In genomic region chr1:238205045-238205662, GRCh38 we compare ENCODE assay signal across 2 cellular contexts.
TF ChIP-seq lines count a peak whose summit lies in the region.

No MANE protein-coding gene starts in this region.

TF ChIP-seq in liver, 16 proteins besides CTCF, POLR2A, EP300 and RAD21:
- TF ChIP-seq, protein P1, sequence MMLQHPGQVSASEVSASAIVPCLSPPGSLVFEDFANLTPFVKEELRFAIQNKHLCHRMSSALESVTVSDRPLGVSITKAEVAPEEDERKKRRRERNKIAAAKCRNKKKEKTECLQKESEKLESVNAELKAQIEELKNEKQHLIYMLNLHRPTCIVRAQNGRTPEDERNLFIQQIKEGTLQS (IDR thresholded peaks at IDR 0.05) = no peak
- TF ChIP-seq FOXA2 (IDR thresholded peaks at IDR 0.05) (peak; percentile 62), HNF4G (IDR thresholded peaks at IDR 0.05) (peak; percentile 8), RXRA (IDR thresholded peaks at IDR 0.05) (peak in 1 of 2 donors; percentile 53), ZBTB33 (IDR thresholded peaks at IDR 0.05) (no peak), FOXA1 (IDR thresholded peaks at IDR 0.05) (peak; percentile 32), HNF4A (conservative IDR thresholded peaks at IDR 0.05) (peak; percentile 63 to 74), YY1 (IDR thresholded peaks at IDR 0.05) (peak; percentile 45), TAF1 (conservative IDR thresholded peaks at IDR 0.05) (no peak), EGR1 (IDR thresholded peaks at IDR 0.05; ENCODE audit: low read depth in 2 of 2) (no peak)

TF ChIP-seq in HepG2, 621 proteins besides CTCF, POLR2A, EP300 and RAD21:
- TF ChIP-seq, protein P2, sequence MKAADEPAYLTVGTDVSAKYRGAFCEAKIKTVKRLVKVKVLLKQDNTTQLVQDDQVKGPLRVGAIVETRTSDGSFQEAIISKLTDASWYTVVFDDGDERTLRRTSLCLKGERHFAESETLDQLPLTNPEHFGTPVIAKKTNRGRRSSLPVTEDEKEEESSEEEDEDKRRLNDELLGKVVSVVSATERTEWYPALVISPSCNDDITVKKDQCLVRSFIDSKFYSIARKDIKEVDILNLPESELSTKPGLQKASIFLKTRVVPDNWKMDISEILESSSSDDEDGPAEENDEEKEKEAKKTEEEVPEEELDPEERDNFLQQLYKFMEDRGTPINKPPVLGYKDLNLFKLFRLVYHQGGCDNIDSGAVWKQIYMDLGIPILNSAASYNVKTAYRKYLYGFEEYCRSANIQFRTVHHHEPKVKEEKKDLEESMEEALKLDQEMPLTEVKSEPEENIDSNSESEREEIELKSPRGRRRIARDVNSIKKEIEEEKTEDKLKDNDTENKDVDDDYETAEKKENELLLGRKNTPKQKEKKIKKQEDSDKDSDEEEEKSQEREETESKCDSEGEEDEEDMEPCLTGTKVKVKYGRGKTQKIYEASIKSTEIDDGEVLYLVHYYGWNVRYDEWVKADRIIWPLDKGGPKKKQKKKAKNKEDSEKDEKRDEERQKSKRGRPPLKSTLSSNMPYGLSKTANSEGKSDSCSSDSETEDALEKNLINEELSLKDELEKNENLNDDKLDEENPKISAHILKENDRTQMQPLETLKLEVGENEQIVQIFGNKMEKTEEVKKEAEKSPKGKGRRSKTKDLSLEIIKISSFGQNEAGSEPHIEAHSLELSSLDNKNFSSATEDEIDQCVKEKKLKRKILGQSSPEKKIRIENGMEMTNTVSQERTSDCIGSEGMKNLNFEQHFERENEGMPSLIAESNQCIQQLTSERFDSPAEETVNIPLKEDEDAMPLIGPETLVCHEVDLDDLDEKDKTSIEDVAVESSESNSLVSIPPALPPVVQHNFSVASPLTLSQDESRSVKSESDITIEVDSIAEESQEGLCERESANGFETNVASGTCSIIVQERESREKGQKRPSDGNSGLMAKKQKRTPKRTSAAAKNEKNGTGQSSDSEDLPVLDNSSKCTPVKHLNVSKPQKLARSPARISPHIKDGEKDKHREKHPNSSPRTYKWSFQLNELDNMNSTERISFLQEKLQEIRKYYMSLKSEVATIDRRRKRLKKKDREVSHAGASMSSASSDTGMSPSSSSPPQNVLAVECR (CRISPR knock-in tag; IDR thresholded peaks at IDR 0.05; ENCODE audit: borderline replicate concordance) = no peak
- TF ChIP-seq PHF8 (CRISPR knock-in tag; IDR thresholded peaks at IDR 0.05) (no peak), ZKSCAN5 (CRISPR knock-in tag; IDR thresholded peaks at IDR 0.05) (no peak), FOXJ3 (CRISPR knock-in tag; IDR thresholded peaks at IDR 0.05; ENCODE audit: borderline replicate concordance) (no peak)
